ENCODE assay signal across 17 cellular contexts in the genomic region with DNA sequence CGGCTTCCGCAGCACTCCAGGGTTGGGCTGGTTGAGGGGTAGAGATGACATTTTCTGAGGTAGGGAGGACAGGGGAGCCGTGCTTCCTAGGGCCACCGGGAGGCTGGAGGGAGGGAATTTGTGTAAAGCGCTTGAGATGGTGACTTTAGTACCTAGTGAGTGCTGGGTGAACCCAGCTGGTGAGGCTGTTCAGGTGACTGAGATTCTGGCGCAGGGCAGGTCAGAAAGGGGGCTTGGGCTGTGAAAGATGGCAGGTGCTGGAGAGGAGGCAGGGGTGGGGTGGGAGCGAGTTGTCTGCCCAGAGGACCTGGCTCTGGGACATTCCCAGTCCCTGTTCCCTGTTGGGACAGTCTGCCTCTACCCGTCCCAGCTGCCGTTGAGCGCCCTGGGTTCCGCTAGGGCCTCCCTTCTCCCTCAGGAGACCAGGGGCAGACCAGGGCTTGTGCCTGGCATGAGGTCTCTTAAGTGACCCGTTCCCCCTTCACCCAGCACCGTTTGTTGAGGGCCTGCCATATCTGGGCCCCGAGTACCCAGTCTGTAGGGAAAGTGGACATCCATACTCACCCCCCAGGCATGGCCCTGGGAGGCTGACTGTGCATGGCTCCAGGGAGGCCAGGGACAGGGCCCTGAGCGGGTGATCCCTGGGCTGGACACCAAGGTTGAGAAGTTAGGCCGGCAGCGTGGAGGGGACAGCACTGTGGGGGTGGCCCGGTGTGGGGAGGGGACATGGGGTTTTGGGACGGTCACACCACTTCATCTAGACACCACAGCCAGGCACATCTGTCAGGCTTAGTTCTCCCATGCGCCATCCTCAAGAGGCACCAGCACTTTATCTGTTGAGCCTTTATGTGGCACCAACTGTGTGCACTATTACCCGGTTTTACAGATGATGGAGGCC. TPM values are rescaled to one million over a fixed set of nuclear protein-coding genes. Genes with fewer than 3 reads are reported as not detected.
DNase-seq lines count a peak whose midpoint lies in the region; ATAC-seq and TF ChIP-seq lines count a peak whose summit lies in the region.
"Had no signal": no experiment of that assay in that cellular context is flagged by ENCODE, and none has a peak within 500 bp of the region (broad histone marks: within the 10 kb centered on the region; RNA-seq: fewer than 3 reads in every experiment).

No MANE protein-coding gene starts in this region.

- peaks cover 65% of the 10 kb centered on the region for H3K36me3 ChIP-seq in left ventricle myocardium inferior

- intact Hi-C loops in Right ventricle myocardium inferior (cut with DNase I), result no loop called here
- intact Hi-C loops in left ventricle myocardium inferior (cut with micrococcal nuclease), result no loop called here

- H3K4me1 Mint-ChIP-seq in chondrocyte (ENCODE audit: low read depth), result peaks cover 26% of the 10 kb centered on the region
- peaks cover 23 to 46% of the 10 kb centered on the region in 2 donors for H3K4me1 Mint-ChIP-seq in stimulated activated naive B cell treated with anti-CD40 and anti-IgM and Interleukin-4, amounts not matched to agents 10 μg/mL and 1 μg/mL and 100 μg/mL, for 72 hours

- H3K4me3 Mint-ChIP-seq in chondrocyte (ENCODE audit: unreplicated experiment), result no peak overlapping the region
- H3K4me3 Mint-ChIP-seq in stimulated activated naive B cell treated with anti-CD40 and anti-IgM and Interleukin-4, amounts not matched to agents 10 μg/mL and 1 μg/mL and 100 μg/mL, for 72 hours, result peak overlapping the region; percentile 19 to 21

- peaks cover 38% of the 10 kb centered on the region for H3K4me1 ChIP-seq in left ventricle myocardium inferior

- no peak for ATAC-seq in Right ventricle myocardium inferior
- no peak for ATAC-seq in stimulated activated naive B cell treated with anti-CD40 and anti-IgM and Interleukin-4, amounts not matched to agents 10 μg/mL and 1 μg/mL and 100 μg/mL, for 72 hours (replicated peaks)
- no peak for ATAC-seq in activated CD4-positive, CD25-positive, alpha-beta regulatory T cell treated with anti-CD3 and anti-CD28 coated beads, Interleukin-2, amount 50 U/mL, for 24 hours

- H3K4me3 ChIP-seq in left ventricle myocardium inferior, result no peak overlapping the region
- H3K4me3 ChIP-seq: dorsolateral prefrontal cortex, prostate gland had no signal

- no peak overlapping the region for H3K27ac ChIP-seq in left ventricle myocardium inferior (replicated peaks)

- peaks cover 6% of the 10 kb centered on the region for H3K36me3 Mint-ChIP-seq in chondrocyte (ENCODE audit: low read depth)
- H3K36me3 Mint-ChIP-seq in stimulated activated naive B cell treated with anti-CD40 and anti-IgM and Interleukin-4, amounts not matched to agents 10 μg/mL and 1 μg/mL and 100 μg/mL, for 72 hours, result peaks cover 34 to 45% of the 10 kb centered on the region in 2 donors

- H3K9me3 ChIP-seq in left ventricle myocardium inferior (replicated peaks), result no peaks in the 10 kb centered on the region
- H3K9me3 ChIP-seq: prostate gland had no signal

- no peak for TF ChIP-seq CTCF in left ventricle myocardium inferior (IDR thresholded peaks at IDR 0.05; ENCODE audit: borderline replicate concordance)
- no peak for TF ChIP-seq CTCF in chondrocyte (IDR thresholded peaks at IDR 0.05)

- H3K27me3 ChIP-seq in left ventricle myocardium inferior (ENCODE audit: low read depth), result no peaks in the 10 kb centered on the region
- H3K27me3 ChIP-seq: dorsolateral prefrontal cortex had no signal

- peak overlapping the region; percentile 59 for H3K27ac Mint-ChIP-seq in chondrocyte (ENCODE audit: unreplicated experiment)
- peak overlapping the region; percentile 87 for H3K27ac Mint-ChIP-seq in stimulated activated naive B cell treated with anti-CD40 and anti-IgM and Interleukin-4, amounts not matched to agents 10 μg/mL and 1 μg/mL and 100 μg/mL, for 72 hours

- no peaks in the 10 kb centered on the region for H3K27me3 Mint-ChIP-seq in chondrocyte (ENCODE audit: low read depth)
- H3K27me3 Mint-ChIP-seq in stimulated activated naive B cell treated with anti-CD40 and anti-IgM and Interleukin-4, amounts not matched to agents 10 μg/mL and 1 μg/mL and 100 μg/mL, for 72 hours, result no peaks in the 10 kb centered on the region

- DNase-seq in Right ventricle myocardium inferior (ENCODE audit: missing footprints) (peak; percentile 22), left ventricle myocardium inferior (no peak), chondrocyte (ENCODE audit: low spot score) (no peak), NCI-H2081 treated with DMSO at 0.1 percent for 48 hours (lab: John Stamatoyannopoulos, UW) (no peak)
- no peak for DNase-seq in stimulated activated naive B cell treated with anti-CD40 and anti-IgM and Interleukin-4, amounts not matched to agents 10 μg/mL and 1 μg/mL and 100 μg/mL, for 72 hours
- DNase-seq in stimulated activated CD4-positive, alpha-beta T cell treated with anti-CD3 and anti-CD28 coated beads, Interleukin-4, amount 100 ng/mL, for 24 hours, result no peak
- DNase-seq: amygdala; dorsolateral prefrontal cortex; midbrain; NCI-H1417 treated with DMSO at 0.1 percent for 48 hours; NCI-H526; Right ventricle myocardium superior; stimulated activated CD4-positive, alpha-beta T cell treated with anti-CD3 and anti-CD28 coated beads, Interleukin-2, amount 100 ng/mL, for 48 hours; stimulated activated naive CD4-positive, alpha-beta T cell had no signal

- H3K9me3 Mint-ChIP-seq in chondrocyte (ENCODE audit: low read depth), result no peaks in the 10 kb centered on the region
- no peaks in the 10 kb centered on the region for H3K9me3 Mint-ChIP-seq in stimulated activated naive B cell treated with anti-CD40 and anti-IgM and Interleukin-4, amounts not matched to agents 10 μg/mL and 1 μg/mL and 100 μg/mL, for 72 hours

TF ChIP-seq in PFSK-1, 5 proteins besides CTCF, POLR2A, EP300 and RAD21:
- TF ChIP-seq SIN3A (IDR thresholded peaks at IDR 0.05; ENCODE audit: borderline replicate concordance, insufficient read depth, low read length) (0 out of 2 replicates have a peak, but pooled peaks have one; percentile 21), POLR2AphosphoS5 (IDR thresholded peaks at IDR 0.05; ENCODE audit: low read depth, low read length) (peak; percentile 35; the same call in 1 of the 2 replicates), TAF1 (IDR thresholded peaks at IDR 0.05; ENCODE audit: borderline replicate concordance, insufficient read depth, low read length) (no peak), FOXP2 (optimal IDR thresholded peaks at IDR 0.05; ENCODE audit: borderline replicate concordance, extremely low read depth, extremely low read length, insufficient read depth) (no peak)
- TF ChIP-seq, protein P1, sequence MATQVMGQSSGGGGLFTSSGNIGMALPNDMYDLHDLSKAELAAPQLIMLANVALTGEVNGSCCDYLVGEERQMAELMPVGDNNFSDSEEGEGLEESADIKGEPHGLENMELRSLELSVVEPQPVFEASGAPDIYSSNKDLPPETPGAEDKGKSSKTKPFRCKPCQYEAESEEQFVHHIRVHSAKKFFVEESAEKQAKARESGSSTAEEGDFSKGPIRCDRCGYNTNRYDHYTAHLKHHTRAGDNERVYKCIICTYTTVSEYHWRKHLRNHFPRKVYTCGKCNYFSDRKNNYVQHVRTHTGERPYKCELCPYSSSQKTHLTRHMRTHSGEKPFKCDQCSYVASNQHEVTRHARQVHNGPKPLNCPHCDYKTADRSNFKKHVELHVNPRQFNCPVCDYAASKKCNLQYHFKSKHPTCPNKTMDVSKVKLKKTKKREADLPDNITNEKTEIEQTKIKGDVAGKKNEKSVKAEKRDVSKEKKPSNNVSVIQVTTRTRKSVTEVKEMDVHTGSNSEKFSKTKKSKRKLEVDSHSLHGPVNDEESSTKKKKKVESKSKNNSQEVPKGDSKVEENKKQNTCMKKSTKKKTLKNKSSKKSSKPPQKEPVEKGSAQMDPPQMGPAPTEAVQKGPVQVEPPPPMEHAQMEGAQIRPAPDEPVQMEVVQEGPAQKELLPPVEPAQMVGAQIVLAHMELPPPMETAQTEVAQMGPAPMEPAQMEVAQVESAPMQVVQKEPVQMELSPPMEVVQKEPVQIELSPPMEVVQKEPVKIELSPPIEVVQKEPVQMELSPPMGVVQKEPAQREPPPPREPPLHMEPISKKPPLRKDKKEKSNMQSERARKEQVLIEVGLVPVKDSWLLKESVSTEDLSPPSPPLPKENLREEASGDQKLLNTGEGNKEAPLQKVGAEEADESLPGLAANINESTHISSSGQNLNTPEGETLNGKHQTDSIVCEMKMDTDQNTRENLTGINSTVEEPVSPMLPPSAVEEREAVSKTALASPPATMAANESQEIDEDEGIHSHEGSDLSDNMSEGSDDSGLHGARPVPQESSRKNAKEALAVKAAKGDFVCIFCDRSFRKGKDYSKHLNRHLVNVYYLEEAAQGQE (IDR thresholded peaks at IDR 0.05; ENCODE audit: insufficient read depth in 1 of 2, low read depth in 2 of 2, low read length in 2 of 2), result no peak

RNA-seq across cellular contexts. Expression of a gene that starts 5.0 kb away (rescaled TPM):
- total RNA-seq in Right ventricle myocardium inferior (122 TPM), left ventricle myocardium inferior (104 TPM), chondrocyte (168 to 229 TPM (median 170 TPM) in 3 replicates)
- polyA plus RNA-seq in PFSK-1 (2012; ENCODE audit: insufficient read length, low read depth), result 173 TPM

RNA-seq across cellular contexts. Expression of a gene that starts 11.5 kb away (rescaled TPM):
- total RNA-seq in Right ventricle myocardium inferior (36.9 TPM), left ventricle myocardium inferior (45.1 TPM), chondrocyte (51.4 to 97.0 TPM (median 52.4 TPM) in 3 replicates)
- 76.5 TPM for polyA plus RNA-seq in PFSK-1 (2012; ENCODE audit: insufficient read length, low read depth)

RNA-seq across cellular contexts. Expression of a gene that starts 21.2 kb away (rescaled TPM):
- total RNA-seq in Right ventricle myocardium inferior (37.2 TPM), left ventricle myocardium inferior (36.0 TPM), chondrocyte (52.0 to 70.5 TPM (median 55.8 TPM) in 3 replicates)
- polyA plus RNA-seq in PFSK-1 (2012; ENCODE audit: insufficient read length, low read depth), result 81.0 TPM

RNA-seq across cellular contexts. Expression of a gene that starts 21.6 kb away (rescaled TPM):
- total RNA-seq in Right ventricle myocardium inferior, result 44.9 TPM
- total RNA-seq in left ventricle myocardium inferior, result 47.5 TPM
- polyA plus RNA-seq in PFSK-1 (2012; ENCODE audit: insufficient read length, low read depth), result 38.9 TPM
- 36.3 to 45.3 TPM (median 44.8 TPM) in 3 replicates for total RNA-seq in chondrocyte

RNA-seq across cellular contexts. Expression of a gene that starts 37.8 kb away (rescaled TPM):
- 70.4 TPM for total RNA-seq in Right ventricle myocardium inferior
- total RNA-seq in left ventricle myocardium inferior, result 65.8 TPM
- 44.3 TPM for polyA plus RNA-seq in PFSK-1 (2012; ENCODE audit: insufficient read length, low read depth)
- 40.0 to 44.6 TPM (median 40.1 TPM) in 3 replicates for total RNA-seq in chondrocyte
